16 cellular contexts compared by ENCODE assay signal in the genomic region with DNA sequence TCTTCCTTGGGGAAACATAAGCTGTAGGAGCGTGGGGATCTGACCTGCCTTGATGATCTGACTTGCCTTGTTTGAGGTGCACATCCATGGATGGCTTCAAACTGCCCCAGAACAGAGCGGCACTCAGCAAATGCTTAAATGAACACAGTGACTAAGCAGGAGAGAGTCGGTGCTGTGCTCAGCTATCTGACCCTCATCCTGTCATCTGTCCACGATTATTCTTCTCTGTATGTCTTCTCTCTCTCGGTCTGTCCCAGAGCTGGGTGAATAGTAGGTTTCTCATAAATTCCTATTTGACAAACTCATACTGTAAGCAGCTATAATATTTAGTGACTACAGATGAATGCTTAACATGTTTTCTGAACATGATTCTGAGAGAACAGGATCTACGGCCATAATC. TPM values are rescaled to one million over a fixed set of nuclear protein-coding genes. Genes with fewer than 3 reads are reported as not detected.
DNase-seq lines count a peak whose midpoint lies in the region; ATAC-seq and TF ChIP-seq lines count a peak whose summit lies in the region.
"Had no signal": no experiment of that assay in that cellular context is flagged by ENCODE, and none has a peak within 500 bp of the region (broad histone marks: within the 10 kb centered on the region; RNA-seq: fewer than 3 reads in every experiment).

No MANE protein-coding gene starts in this region.

- peak overlapping the region; percentile 9; the same call in 1 of the 2 replicates for H3K27ac Mint-ChIP-seq in GM23338
- H3K27ac Mint-ChIP-seq: activated CD4-positive, alpha-beta T cell treated with anti-CD3 and anti-CD28 coated beads, Interleukin-2, amount 10 ng/mL, durations not matched to agents 7 days and 5 days; immature natural killer cell had no signal

- no peak for TF ChIP-seq CTCF in GM23338 (conservative IDR thresholded peaks at IDR 0.05; ENCODE audit: low read depth in 2 of 2)
- TF ChIP-seq CTCF in fibroblast of lung (conservative IDR thresholded peaks at IDR 0.05 in 1 of 2, IDR thresholded peaks at IDR 0.05 in 1 of 2; ENCODE audit: low read depth in 1 of 2, low read length in 2 of 2): no peak
- no peak for TF ChIP-seq CTCF in GM13976 (IDR thresholded peaks at IDR 0.05; ENCODE audit: borderline replicate concordance, control extremely low read depth, extremely low read depth, insufficient read depth, missing control alignments)
- no peak for TF ChIP-seq CTCF in psoas muscle (IDR thresholded peaks at IDR 0.05)

- ATAC-seq in GM23338: no peak
- ATAC-seq in HG02763 (IDR thresholded peaks at IDR 0.05; ENCODE audit: unreplicated experiment): no peak
- no peak for ATAC-seq in GM21367 (IDR thresholded peaks at IDR 0.05; ENCODE audit: unreplicated experiment)
- no peak for ATAC-seq in psoas muscle

- peak overlapping the region; percentile 49; the same call in 1 of the 2 replicates for H3K4me2 ChIP-seq in GM23338
- H3K4me2 ChIP-seq in fibroblast of lung (ENCODE audit: extremely low read depth, insufficient read depth, low read length): peak overlapping the region; percentile 55

- H2AFZ ChIP-seq in GM23338: no peak overlapping the region
- H2AFZ ChIP-seq in fibroblast of lung (ENCODE audit: low read length): no peak overlapping the region

- H3K4me1 ChIP-seq in GM23338 (ENCODE audit: insufficient read depth): peaks cover 39% of the 10 kb centered on the region
- peaks cover 64% of the 10 kb centered on the region for H3K4me1 ChIP-seq in SJCRH30
- H3K4me1 ChIP-seq in fibroblast of lung (ENCODE audit: control insufficient read depth, extremely low read depth, insufficient read depth, low read length): peaks cover 59% of the 10 kb centered on the region
- H3K4me1 ChIP-seq in psoas muscle: peaks cover 17% of the 10 kb centered on the region

- no peaks in the 10 kb centered on the region for H3K9me3 Mint-ChIP-seq in GM23338
- H3K9me3 Mint-ChIP-seq: activated CD4-positive, alpha-beta T cell treated with anti-CD3 and anti-CD28 coated beads, Interleukin-2, amount 10 ng/mL, durations not matched to agents 7 days and 5 days; immature natural killer cell had no signal

- H3K9me2 ChIP-seq in GM23338 (ENCODE audit: insufficient read depth): peaks cover 7% of the 10 kb centered on the region

- H3K27me3 ChIP-seq in GM23338 (ENCODE audit: insufficient read depth): no peaks in the 10 kb centered on the region
- no peaks in the 10 kb centered on the region for H3K27me3 ChIP-seq in SJCRH30
- no peaks in the 10 kb centered on the region for H3K27me3 ChIP-seq in fibroblast of lung (ENCODE audit: control insufficient read depth, insufficient read depth, low read length)
- no peaks in the 10 kb centered on the region for H3K27me3 ChIP-seq in psoas muscle (ENCODE audit: insufficient read depth in 3 of 3, low read length in 2 of 3)
- H3K27me3 ChIP-seq: right atrium auricular region, suprapubic skin had no signal

- H3K4me3 Mint-ChIP-seq in GM23338: no peak overlapping the region
- H3K4me3 Mint-ChIP-seq: activated CD4-positive, alpha-beta T cell treated with anti-CD3 and anti-CD28 coated beads, Interleukin-2, amount 10 ng/mL, durations not matched to agents 7 days and 5 days; immature natural killer cell had no signal

- no peak overlapping the region for H3K9ac ChIP-seq in fibroblast of lung (ENCODE audit: insufficient read depth, low read length)

- no peak overlapping the region for H3K27ac ChIP-seq in GM23338 (ENCODE audit: low read depth)
- peak overlapping the region; percentile 5; the same call in 1 of the 2 replicates for H3K27ac ChIP-seq in SJCRH30
- peak overlapping the region; percentile 73 for H3K27ac ChIP-seq in fibroblast of lung (ENCODE audit: insufficient read depth, low read length)
- no peak overlapping the region for H3K27ac ChIP-seq in psoas muscle
- H3K27ac ChIP-seq: right atrium auricular region, suprapubic skin had no signal

- DNase-seq in GM23338 (ENCODE audit: low spot score) (no peak), SJCRH30 (no peak), fibroblast of lung (ENCODE audit: low read depth in 2 of 2) (peak in 1 of 2 donors; percentile 88), stromal cell of bone marrow (ENCODE audit: low read depth) (peak; percentile 39), GM13976 (ENCODE audit: low spot score) (no peak), psoas muscle (no peak)
- DNase-seq: activated CD4-positive, alpha-beta T cell treated with anti-CD3 and anti-CD28 coated beads, Interleukin-2, amount 10 ng/mL, durations not matched to agents 7 days and 5 days; activated effector memory CD4-positive, alpha-beta T cell treated with Interleukin-2 at 50 U/mL for 16 hours; caudate nucleus; immature natural killer cell; NCI-H1417 treated with DMSO at 0.1 percent for 48 hours; SW 1271 had no signal

- H3K9me3 ChIP-seq in SJCRH30 (replicated peaks) (no peaks in the 10 kb centered on the region), fibroblast of lung (ENCODE audit: control insufficient read depth, insufficient read depth, low read depth, low read length) (no peaks in the 10 kb centered on the region), psoas muscle (no peaks in the 10 kb centered on the region)
- H3K9me3 ChIP-seq: right atrium auricular region, suprapubic skin had no signal

- H3K36me3 ChIP-seq in GM23338 (ENCODE audit: insufficient read depth) (no peaks in the 10 kb centered on the region), SJCRH30 (peaks cover 7% of the 10 kb centered on the region), fibroblast of lung (ENCODE audit: control insufficient read depth, insufficient read depth, low read length) (peaks cover 8% of the 10 kb centered on the region), psoas muscle (ENCODE audit: insufficient read depth in 1 of 2, low read depth in 1 of 2) (peaks cover 0 to 7% of the 10 kb centered on the region in 2 donors)

- no peaks in the 10 kb centered on the region for H3K36me3 Mint-ChIP-seq in GM23338 (ENCODE audit: low read depth)

- in situ Hi-C loops in GM13976 (cut with MboI; ENCODE audit: low sequenced_read_pairs, unreplicated experiment): no loop called here

- intact Hi-C loops in psoas muscle (cut with DNase I): no loop called here

- no peaks in the 10 kb centered on the region for H3K27me3 Mint-ChIP-seq in GM23338 (ENCODE audit: insufficient read depth, low read depth, poor library complexity)
- H3K27me3 Mint-ChIP-seq: activated CD4-positive, alpha-beta T cell treated with anti-CD3 and anti-CD28 coated beads, Interleukin-2, amount 10 ng/mL, durations not matched to agents 7 days and 5 days had no signal

- no peaks in the 10 kb centered on the region for H3F3A ChIP-seq in GM23338 (replicated peaks; ENCODE audit: low read depth)

- H3K4me3 ChIP-seq in GM23338 (no peak overlapping the region), SJCRH30 (no peak overlapping the region), fibroblast of lung (replicated peaks in 1 of 4; ENCODE audit: control extremely low read depth in 1 of 4, insufficient read depth in 1 of 4, low read depth in 3 of 4, low read length in 4 of 4) (no peak overlapping the region), psoas muscle (no peak overlapping the region)
- H3K4me3 ChIP-seq: right atrium auricular region, suprapubic skin had no signal

- H4K20me1 ChIP-seq in GM23338 (replicated peaks; ENCODE audit: insufficient read depth) (0 out of 2 replicates have a peak, but pooled peaks cover 3% of the 10 kb centered on the region), fibroblast of lung (ENCODE audit: control insufficient read depth, extremely low read depth, insufficient read depth, low read length) (no peaks in the 10 kb centered on the region)

- 72 to 90% (median 75%) methylated on average over 6 of the region's 6 CpGs for WGBS in psoas muscle, 3 donors

- H3K4me1 Mint-ChIP-seq in GM23338: peaks cover 48% of the 10 kb centered on the region

- peaks cover 15% of the 10 kb centered on the region for H3K79me2 ChIP-seq in GM23338 (replicated peaks; ENCODE audit: insufficient read depth)
- H3K79me2 ChIP-seq in fibroblast of lung (ENCODE audit: control insufficient read depth, insufficient read depth, low read length): peaks cover 90% of the 10 kb centered on the region

TF ChIP-seq in GM23338, 12 proteins besides CTCF, POLR2A, EP300 and RAD21 (continues in another document):
- TF ChIP-seq JUNB (IDR thresholded peaks at IDR 0.05; ENCODE audit: unreplicated experiment): no peak
- no peak for TF ChIP-seq EZH2 (IDR thresholded peaks at IDR 0.05; ENCODE audit: low read depth, unreplicated experiment)
- TF ChIP-seq STAT1 (IDR thresholded peaks at IDR 0.05; ENCODE audit: unreplicated experiment): no peak

RNA-seq across cellular contexts. Expression of gene TRAM2, which starts 37.3 kb away (rescaled TPM):
- 12.4 and 14.0 TPM in 2 replicates for total RNA-seq in GM23338 (2014; rRNA removed; shearing (Covaris generic))
- polyA plus RNA-seq in GM23338 (2016; fragmentation: Nextera tagmentation; extraction: Ambion mirVana) (3.9 and 4.0 TPM in 2 replicates), fibroblast of lung (155 and 252 TPM in 2 replicates), psoas muscle (1 to 10 TPM; 2.1 to 4.5 (median 3.0) TPM)
- total RNA-seq in SJCRH30 (2014; rRNA removed; shearing (Covaris generic)): 28.4 and 28.8 TPM in 2 replicates
- total RNA-seq in fibroblast of lung (69.6 and 131 TPM in 2 replicates), psoas muscle (1 to 10 TPM; 3.4 to 5.7 (median 4.5) TPM)
- 107 and 217 TPM in 2 replicates for polyA plus RNA-seq in fibroblast of lung (2012)
- polyA minus RNA-seq in fibroblast of lung (ENCODE audit: low replicate concordance): 254 and 398 TPM in 2 replicates

Comparison
In these comparisons a context has a peak if more than half of its experiments do, and no peak if none do; other contexts are left out.
1. H3K27ac ChIP-seq: peak in SJCRH30 (single experiment) and fibroblast of lung (single experiment); none in GM23338 (single experiment) and psoas muscle (single experiment).